Comparison of ENCODE assay signal across 35 cellular contexts in the genomic region with DNA sequence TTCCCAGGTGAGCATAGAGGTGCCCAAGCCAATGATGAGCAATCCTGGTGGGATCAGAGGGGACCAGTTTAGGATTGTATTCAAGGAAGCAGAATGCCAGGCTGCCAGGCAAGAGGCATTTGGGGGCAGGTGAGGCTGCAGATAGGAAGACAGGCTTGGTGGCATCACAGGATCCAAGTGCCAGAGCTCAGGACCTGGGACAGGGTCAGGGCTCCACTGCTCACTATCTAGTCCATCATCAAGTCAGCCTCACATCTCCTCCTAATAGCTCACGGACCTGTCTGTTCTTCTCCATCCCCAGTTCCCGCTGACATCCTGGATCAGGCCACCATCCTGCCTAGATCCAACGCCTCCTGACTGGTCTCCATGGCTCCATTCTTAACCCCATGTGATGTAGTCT. TPM values are rescaled to one million over a fixed set of nuclear protein-coding genes. Genes with fewer than 3 reads are reported as not detected.
"Had no signal": no experiment of that assay in that cellular context is flagged by ENCODE, and none has a peak within 500 bp of the region (broad histone marks: within the 10 kb centered on the region; RNA-seq: fewer than 3 reads in every experiment).

No MANE protein-coding gene starts in this region.

- H3K9me3 ChIP-seq: colonic mucosa, ovary, psoas muscle, testis had no signal

- H3K4me1 Mint-ChIP-seq: endodermal cell had no signal

- ATAC-seq: esophagus mucosa; foreskin keratinocyte; gastroesophageal sphincter; left colon; left ventricle myocardium superior; naive thymus-derived CD8-positive, alpha-beta T cell; psoas muscle; right cardiac atrium; stimulated activated naive B cell treated with anti-CD40 and anti-IgM and Interleukin-4, amounts not matched to agents 10 μg/mL and 1 μg/mL and 100 μg/mL, for 72 hours had no signal

- H3K4me1 ChIP-seq: colonic mucosa, foreskin keratinocyte, gastroesophageal sphincter, heart left ventricle, lower lobe of right lung, psoas muscle, sigmoid colon, stomach, testis, tibial artery, upper lobe of left lung had no signal

- H3K36me3 ChIP-seq: colonic mucosa, gastroesophageal sphincter, heart left ventricle, lower lobe of right lung, ovary, sigmoid colon, spleen, stomach, tibial artery, upper lobe of left lung had no signal

- H3K4me3 ChIP-seq: colonic mucosa, gastroesophageal sphincter, heart left ventricle, lower lobe of right lung, ovary, psoas muscle, sigmoid colon, spleen, stomach, testis, tibial artery, upper lobe of left lung had no signal

- H3K4me3 Mint-ChIP-seq: dendritic cell treated with granulocyte-macrophage colony-stimulating factor and Interleukin-4, amounts not matched to agents 40 ng/mL and 50 ng/mL, for 4 days; endodermal cell; naive thymus-derived CD8-positive, alpha-beta T cell; nephron progenitor cell; stimulated activated naive B cell treated with anti-CD40 and anti-IgM and Interleukin-4, amounts not matched to agents 10 μg/mL and 1 μg/mL and 100 μg/mL, for 72 hours had no signal

- FAIRE-seq: islet of Langerhans, urothelium cell line had no signal

- DNase-seq: effector CD8-positive, alpha-beta T cell; endodermal cell; foreskin keratinocyte; heart left ventricle; hippocampal formation; kidney glomerular epithelial cell; left colon; left ventricle myocardium superior; lower lobe of right lung; naive thymus-derived CD8-positive, alpha-beta T cell; nephron progenitor cell; nucleus accumbens; ovary; posterior cingulate gyrus; psoas muscle; right cardiac atrium; sigmoid colon; spleen; stimulated activated CD4-positive, alpha-beta T cell treated with anti-CD3 and anti-CD28 coated beads, Interleukin-4, amount 100 ng/mL, for 4 hours; stimulated activated naive B cell treated with anti-CD40 and anti-IgM and Interleukin-4, amounts not matched to agents 10 μg/mL and 1 μg/mL and 100 μg/mL, for 72 hours; stomach; testis; tibial artery; upper lobe of left lung had no signal

- H3K27ac Mint-ChIP-seq: dendritic cell treated with granulocyte-macrophage colony-stimulating factor and Interleukin-4, amounts not matched to agents 40 ng/mL and 50 ng/mL, for 4 days; endodermal cell; nephron progenitor cell; stimulated activated naive B cell treated with anti-CD40 and anti-IgM and Interleukin-4, amounts not matched to agents 10 μg/mL and 1 μg/mL and 100 μg/mL, for 72 hours had no signal

- H3K27me3 ChIP-seq: colonic mucosa, gastroesophageal sphincter, ovary, sigmoid colon, spleen, stomach, testis, tibial artery, upper lobe of left lung had no signal

- H3K27ac ChIP-seq: colonic mucosa, epithelial cell of prostate, foreskin keratinocyte, gastroesophageal sphincter, heart left ventricle, lower lobe of right lung, ovary, psoas muscle, sigmoid colon, spleen, stomach, testis, tibial artery, upper lobe of left lung had no signal

RNA-seq across cellular contexts. Expression of a gene that starts 47.6 kb away (rescaled TPM):
- total RNA-seq: colonic mucosa; esophagus mucosa; foreskin keratinocyte; gastroesophageal sphincter; heart left ventricle; left colon; left ventricle myocardium superior; lower lobe of right lung; mesenteric fat pad; myocyte; naive thymus-derived CD8-positive, alpha-beta T cell; psoas muscle; right cardiac atrium; sigmoid colon; stomach; subcutaneous adipose tissue; testis; upper lobe of left lung had no signal
- polyA plus RNA-seq: fibroblast of lung; foreskin keratinocyte; heart left ventricle; naive thymus-derived CD8-positive, alpha-beta T cell; ovary; right cardiac atrium; sigmoid colon had no signal
